Comparison of ENCODE assay signal across 14 cellular contexts in genomic region chr1:185998391-185998790, GRCh38.
A peak's percentile ranks its signal among the peaks of the same experiment; 100 is the strongest.
DNase-seq lines count a peak whose midpoint lies in the region; ATAC-seq and TF ChIP-seq lines count a peak whose summit lies in the region.
"Had no signal": no experiment of that assay in that cellular context is flagged by ENCODE, and none has a peak within 500 bp of the region (broad histone marks: within the 10 kb centered on the region; RNA-seq: fewer than 3 reads in every experiment).

No MANE protein-coding gene starts in this region.

- peak; percentile 21 for DNase-seq in MCF 10A (ENCODE audit: unreplicated experiment)
- DNase-seq in breast epithelium (ENCODE audit: low spot score in 2 of 2), result no peak
- DNase-seq in NCI-H526 treated with DMSO at 0.1 percent for 48 hours (lab: John Stamatoyannopoulos, UW), result peak; percentile 22
- DNase-seq in dermis blood vessel endothelial cell, result peak; percentile 34
- DNase-seq in aorta, result peak in 1 of 2 donors; percentile 46
- no peak for DNase-seq in naive thymus-derived CD4-positive, alpha-beta T cell
- DNase-seq: activated naive CD4-positive, alpha-beta T cell treated with anti-CD3 and anti-CD28 coated beads for 36 hours; effector memory CD4-positive, alpha-beta T cell; foreskin melanocyte; NCI-H1105; stimulated activated naive CD8-positive, alpha-beta T cell treated with anti-CD3 and anti-CD28 coated beads, Interleukin-15, Interleukin-2, amounts not matched to agents 100 U/mL and 50 U/mL, for 24 hours had no signal

- H3K36me3 Mint-ChIP-seq in MCF 10A (ENCODE audit: insufficient read depth, unreplicated experiment), result no peaks in the 10 kb centered on the region
- H3K36me3 Mint-ChIP-seq in naive thymus-derived CD4-positive, alpha-beta T cell, result no peaks in the 10 kb centered on the region

- no peak overlapping the region for H3K4me3 Mint-ChIP-seq in MCF 10A (ENCODE audit: unreplicated experiment)
- H3K4me3 Mint-ChIP-seq in naive thymus-derived CD4-positive, alpha-beta T cell, result no peak overlapping the region
- H3K4me3 Mint-ChIP-seq: activated naive CD4-positive, alpha-beta T cell treated with anti-CD3 and anti-CD28 coated beads for 36 hours had no signal

- H3K9me3 ChIP-seq in breast epithelium (no peaks in the 10 kb centered on the region), aorta (ENCODE audit: control insufficient read depth, low read length) (no peaks in the 10 kb centered on the region)
- H3K9me3 ChIP-seq in naive thymus-derived CD4-positive, alpha-beta T cell (ENCODE audit: control insufficient read depth in 2 of 3, low read length in 3 of 3), result no peaks in the 10 kb centered on the region

- H3K36me3 ChIP-seq in breast epithelium (no peaks in the 10 kb centered on the region), aorta (ENCODE audit: control insufficient read depth in 1 of 2, insufficient read depth in 2 of 2, low read length in 1 of 2) (peaks cover 0 to 4% of the 10 kb centered on the region in 2 donors)
- no peaks in the 10 kb centered on the region for H3K36me3 ChIP-seq in naive thymus-derived CD4-positive, alpha-beta T cell (ENCODE audit: control insufficient read depth in 2 of 3, insufficient read depth in 3 of 3, low read length in 3 of 3)

- CTCF ChIA-PET in MCF 10A (lab: Yijun Ruan, JAX), result interaction anchor here (1.2 kb wide), 1 partner anchor 28 kb away, joined by 4 read pairs; no protein-coding TSS in a partner anchor
- CTCF ChIA-PET in naive thymus-derived CD4-positive, alpha-beta T cell (lab: Charles Lee), result no interaction called here

- no peak for ATAC-seq in aorta (ENCODE audit: low FRiP score)
- ATAC-seq in naive thymus-derived CD4-positive, alpha-beta T cell, result no peak
- no peak for ATAC-seq in GM18907 (IDR thresholded peaks at IDR 0.05; ENCODE audit: unreplicated experiment)
- no peak for ATAC-seq in HG03025 (IDR thresholded peaks at IDR 0.05; ENCODE audit: low FRiP score, unreplicated experiment)
- ATAC-seq: stimulated activated naive CD8-positive, alpha-beta T cell treated with anti-CD3 and anti-CD28 coated beads, Interleukin-15, Interleukin-2, amounts not matched to agents 100 U/mL and 50 U/mL, for 24 hours had no signal

- WGBS in aorta, 2 donors, result 93 to 98% methylated on average over 2 of the region's 2 CpGs

- H3K9me3 Mint-ChIP-seq in MCF 10A (ENCODE audit: unreplicated experiment), result peaks cover 5% of the 10 kb centered on the region
- peaks cover 0 to 6% (median 0%) of the 10 kb centered on the region in 11 donors for H3K9me3 Mint-ChIP-seq in naive thymus-derived CD4-positive, alpha-beta T cell
- H3K9me3 Mint-ChIP-seq: activated naive CD4-positive, alpha-beta T cell treated with anti-CD3 and anti-CD28 coated beads for 36 hours had no signal

- H3K4me3 ChIP-seq in breast epithelium (no peak overlapping the region), aorta (ENCODE audit: low read length in 2 of 2) (no peak overlapping the region)
- H3K4me3 ChIP-seq in naive thymus-derived CD4-positive, alpha-beta T cell (ENCODE audit: low read length), result no peak overlapping the region
- H3K4me3 ChIP-seq: skin epidermis had no signal

- TF ChIP-seq POLR2A in breast epithelium (IDR thresholded peaks at IDR 0.05), result no peak

- no peak overlapping the region for H3K27ac ChIP-seq in breast epithelium
- H3K27ac ChIP-seq in aorta (ENCODE audit: low read depth in 1 of 2, low read length in 2 of 2), result peak overlapping the region; percentile 48 to 59
- no peak overlapping the region for H3K27ac ChIP-seq in naive thymus-derived CD4-positive, alpha-beta T cell (ENCODE audit: low read depth, low read length)
- H3K27ac ChIP-seq: skin epidermis had no signal

- no peak overlapping the region for H3K27ac Mint-ChIP-seq in MCF 10A (ENCODE audit: low read depth, unreplicated experiment)
- H3K27ac Mint-ChIP-seq in naive thymus-derived CD4-positive, alpha-beta T cell, result no peak overlapping the region
- H3K27ac Mint-ChIP-seq: activated naive CD4-positive, alpha-beta T cell treated with anti-CD3 and anti-CD28 coated beads for 36 hours had no signal

- H3K4me1 Mint-ChIP-seq in MCF 10A (ENCODE audit: insufficient read depth, unreplicated experiment), result peaks cover 10% of the 10 kb centered on the region
- H3K4me1 Mint-ChIP-seq in naive thymus-derived CD4-positive, alpha-beta T cell, result peaks cover 0 to 8% (median 0%) of the 10 kb centered on the region in 7 donors

- H3K27me3 Mint-ChIP-seq in MCF 10A (ENCODE audit: insufficient read depth, unreplicated experiment), result no peaks in the 10 kb centered on the region
- peaks cover 5 to 14% (median 11%) of the 10 kb centered on the region in 5 donors for H3K27me3 Mint-ChIP-seq in naive thymus-derived CD4-positive, alpha-beta T cell

- intact Hi-C loops in MCF 10A (cut with micrococcal nuclease) (loop anchor here (10.0 kb wide), 1 partner anchor 184 kb away; no protein-coding TSS in a partner anchor), breast epithelium (cut with DNase I; ENCODE audit: low total_unique reads) (no loop called here), aorta (cut with DNase I) (loop anchor here in 1 of 2 donors (10.0 kb wide), 1 partner anchor 684 kb away; the partner anchor contains the start of gene IVNS1ABP)
- intact Hi-C loops in naive thymus-derived CD4-positive, alpha-beta T cell (cut with micrococcal nuclease), result no loop called here

- no TSS peak for BruUV-seq in MCF 10A (replicated peaks; lab: Mats Ljungman, UMichigan)

- H3K27me3 ChIP-seq in breast epithelium (no peaks in the 10 kb centered on the region), aorta (ENCODE audit: control insufficient read depth in 1 of 2, insufficient read depth in 2 of 2, low read length in 1 of 2) (no peaks in the 10 kb centered on the region)
- H3K27me3 ChIP-seq in naive thymus-derived CD4-positive, alpha-beta T cell (ENCODE audit: control insufficient read depth in 2 of 2, insufficient read depth in 2 of 2, low read length in 2 of 2), result no peaks in the 10 kb centered on the region

- TF ChIP-seq CTCF in MCF 10A (IDR thresholded peaks at IDR 0.05; ENCODE audit: unreplicated experiment), result no peak
- no peak for TF ChIP-seq CTCF in breast epithelium (IDR thresholded peaks at IDR 0.05)

- POLR2A ChIA-PET in MCF 10A (lab: Yijun Ruan, JAX), result interaction anchor here (1.1 kb wide), 1 partner anchor 19 kb away, joined by 3 read pairs; no protein-coding TSS in a partner anchor
- POLR2A ChIA-PET in naive thymus-derived CD4-positive, alpha-beta T cell (lab: Charles Lee), result no interaction called here

- H3K4me1 ChIP-seq in breast epithelium (no peaks in the 10 kb centered on the region), aorta (ENCODE audit: control insufficient read depth in 1 of 2, insufficient read depth in 2 of 2, low read length in 2 of 2) (peaks cover 0 to 2% of the 10 kb centered on the region in 2 donors)
- no peaks in the 10 kb centered on the region for H3K4me1 ChIP-seq in naive thymus-derived CD4-positive, alpha-beta T cell (ENCODE audit: control insufficient read depth in 2 of 2, insufficient read depth in 2 of 2, low read length in 2 of 2)

Comparison
In these comparisons a context has a peak if more than half of its experiments do, and no peak if none do; other contexts are left out.
1. DNase-seq: peak in MCF 10A (single experiment), NCI-H526 treated with DMSO at 0.1 percent for 48 hours (single experiment) and dermis blood vessel endothelial cell (single experiment); none in breast epithelium (0 of 2) and naive thymus-derived CD4-positive, alpha-beta T cell (0 of 9).
2. H3K27ac ChIP-seq: peak in aorta (2 of 2); none in breast epithelium (0 of 2) and naive thymus-derived CD4-positive, alpha-beta T cell (single experiment).